In genomic region chr13:26017196-26017921, GRCh38 we compare ENCODE assay signal across 12 cellular contexts. TPM values are rescaled to one million over a fixed set of nuclear protein-coding genes. Genes with fewer than 3 reads are reported as not detected.
DNase-seq lines count a peak whose midpoint lies in the region; ATAC-seq and TF ChIP-seq lines count a peak whose summit lies in the region.
"Had no signal": no experiment of that assay in that cellular context is flagged by ENCODE, and none has a peak within 500 bp of the region (broad histone marks: within the 10 kb centered on the region; RNA-seq: fewer than 3 reads in every experiment).

No MANE protein-coding gene starts in this region.

- peaks cover 25% of the 10 kb centered on the region for H3K4me1 Mint-ChIP-seq in activated CD8-positive, alpha-beta T cell treated with anti-CD3 and anti-CD28 coated beads for 36 hours (ENCODE audit: low read depth)
- H3K4me1 Mint-ChIP-seq: activated T-helper 17 cell treated with anti-CD3 and anti-CD28 coated beads, Interleukin-2, amount 50 U/mL, for 72 hours had no signal

- peaks cover 31% of the 10 kb centered on the region for H3K36me3 Mint-ChIP-seq in activated CD8-positive, alpha-beta T cell treated with anti-CD3 and anti-CD28 coated beads for 36 hours (ENCODE audit: low read depth)

- no peaks in the 10 kb centered on the region for H3K27me3 Mint-ChIP-seq in activated CD8-positive, alpha-beta T cell treated with anti-CD3 and anti-CD28 coated beads for 36 hours
- H3K27me3 Mint-ChIP-seq: activated T-helper 17 cell treated with anti-CD3 and anti-CD28 coated beads, Interleukin-2, amount 50 U/mL, for 72 hours had no signal

- no peak for TF ChIP-seq CTCF in GM20000 (IDR thresholded peaks at IDR 0.05; ENCODE audit: extremely low read depth, missing control alignments)
- TF ChIP-seq CTCF in activated CD8-positive, alpha-beta T cell treated with anti-CD3 and anti-CD28 coated beads for 36 hours (IDR thresholded peaks at IDR 0.05): no peak

- no peak overlapping the region for H3K4me3 Mint-ChIP-seq in activated CD8-positive, alpha-beta T cell treated with anti-CD3 and anti-CD28 coated beads for 36 hours
- H3K4me3 Mint-ChIP-seq: activated T-helper 17 cell treated with anti-CD3 and anti-CD28 coated beads, Interleukin-2, amount 50 U/mL, for 72 hours had no signal

- intact Hi-C loops in activated CD8-positive, alpha-beta T cell treated with anti-CD3 and anti-CD28 coated beads for 36 hours (cut with micrococcal nuclease): no loop called here
- intact Hi-C loops in left ventricle myocardium superior (cut with micrococcal nuclease): no loop called here
- intact Hi-C loops in sciatic nerve (cut with DNase I): no loop called here

- peaks cover 4% of the 10 kb centered on the region for H3K9me3 Mint-ChIP-seq in activated CD8-positive, alpha-beta T cell treated with anti-CD3 and anti-CD28 coated beads for 36 hours
- H3K9me3 Mint-ChIP-seq: activated T-helper 17 cell treated with anti-CD3 and anti-CD28 coated beads, Interleukin-2, amount 50 U/mL, for 72 hours had no signal

- POLR2A ChIA-PET in activated CD8-positive, alpha-beta T cell treated with anti-CD3 and anti-CD28 coated beads for 36 hours (lab: Charles Lee): interaction anchor here (0.9 kb wide), 1 partner anchor 182 kb away, joined by 3 read pairs; no protein-coding TSS in a partner anchor

- peak overlapping the region; percentile 72 for H3K27ac Mint-ChIP-seq in activated CD8-positive, alpha-beta T cell treated with anti-CD3 and anti-CD28 coated beads for 36 hours
- H3K27ac Mint-ChIP-seq: activated T-helper 17 cell treated with anti-CD3 and anti-CD28 coated beads, Interleukin-2, amount 50 U/mL, for 72 hours had no signal

- peak; percentile 4 for DNase-seq in GM20000 (ENCODE audit: low spot score)
- DNase-seq in activated CD8-positive, alpha-beta T cell treated with anti-CD3 and anti-CD28 coated beads for 36 hours: peak; percentile 40
- DNase-seq in left ventricle myocardium superior: no peak
- no peak for DNase-seq in sciatic nerve (ENCODE audit: low spot score)
- DNase-seq in NCI-H128 (lab: John Stamatoyannopoulos, UW; ENCODE audit: unreplicated experiment): no peak
- no peak for DNase-seq in NCI-H2029 treated with DMSO at 0.1 percent for 48 hours (lab: John Stamatoyannopoulos, UW)
- no peak for DNase-seq in NCI-H146 (lab: John Stamatoyannopoulos, UW)
- DNase-seq: activated CD4-positive, CD25-positive, alpha-beta regulatory T cell treated with anti-CD3 and anti-CD28 coated beads, Interleukin-2, amount 50 U/mL, for 72 hours; islet precursor cell; NCI-H1436; stimulated activated CD4-positive, alpha-beta T cell treated with anti-CD3 and anti-CD28 coated beads, Interleukin-4, amount 100 ng/mL, for 1 hour had no signal

- peak; percentile 84 for ATAC-seq in activated CD8-positive, alpha-beta T cell treated with anti-CD3 and anti-CD28 coated beads for 36 hours
- peak; percentile 78 for ATAC-seq in left ventricle myocardium superior
- peak; percentile 74 for ATAC-seq in sciatic nerve
- ATAC-seq: activated T-helper 17 cell treated with anti-CD3 and anti-CD28 coated beads, Interleukin-2, amount 50 U/mL, for 72 hours had no signal

- CTCF ChIA-PET in activated CD8-positive, alpha-beta T cell treated with anti-CD3 and anti-CD28 coated beads for 36 hours (lab: Charles Lee): interaction anchor here (0.9 to 1.0 kb wide), 2 partner anchors 9 to 12 kb away, joined by 3 read pairs; no protein-coding TSS in a partner anchor

RNA-seq across cellular contexts. Expression of gene SHISA2, which starts 34.5 kb away (rescaled TPM):
- total RNA-seq in activated CD8-positive, alpha-beta T cell treated with anti-CD3 and anti-CD28 coated beads for 36 hours: under 1 TPM in 1 of 2 experiments, not detected in 1; 0.13 TPM
- total RNA-seq in left ventricle myocardium superior (0.07 TPM), sciatic nerve (2.9 TPM)

Comparison
In these comparisons a context has a peak if more than half of its experiments do, and no peak if none do; other contexts are left out.
1. DNase-seq: peak in GM20000 (single experiment) and activated CD8-positive, alpha-beta T cell treated with anti-CD3 and anti-CD28 coated beads for 36 hours (single experiment); none in left ventricle myocardium superior (single experiment), sciatic nerve (single experiment), NCI-H128 (single experiment), NCI-H2029 treated with DMSO at 0.1 percent for 48 hours (single experiment) and NCI-H146 (single experiment).
2. Peak in every context shown above with its lines, with median percentiles within 50 percentile points of each other: ATAC-seq.